12 cellular contexts compared by ENCODE assay signal in the genomic region with DNA sequence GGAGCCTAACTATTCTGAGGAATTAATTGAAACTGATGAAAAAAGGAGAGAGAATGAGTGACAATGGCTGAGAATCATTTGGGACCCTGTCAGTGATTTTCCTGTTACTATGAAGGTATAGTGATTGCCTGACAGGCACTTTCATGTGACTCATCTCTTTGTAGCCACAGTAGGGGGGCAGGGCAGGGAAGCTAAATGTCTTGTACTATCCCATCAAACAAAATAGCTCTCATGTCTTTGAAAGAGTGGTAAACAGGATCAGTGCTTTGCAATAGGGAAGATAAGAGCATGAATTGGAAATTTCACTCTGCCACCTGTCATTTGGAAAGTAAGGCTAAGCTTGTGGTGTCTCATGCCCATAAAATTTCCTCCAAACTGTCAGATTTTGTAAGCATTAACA.
DNase-seq lines count a peak whose midpoint lies in the region; ATAC-seq, FAIRE-seq and TF ChIP-seq lines count a peak whose summit lies in the region.
"Had no signal": no experiment of that assay in that cellular context is flagged by ENCODE, and none has a peak within 500 bp of the region (broad histone marks: within the 10 kb centered on the region; RNA-seq: fewer than 3 reads in every experiment).

No MANE protein-coding gene starts in this region.

- peak; percentile 67 for DNase-seq in EH (ENCODE audit: low read depth)
- peak; percentile 74 for DNase-seq in M059J (ENCODE audit: low read depth)
- peak; percentile 38 for DNase-seq in activated CD8-positive, alpha-beta T cell treated with anti-CD3 and anti-CD28 coated beads, Interleukin-2, amount 10 ng/mL, durations not matched to agents 7 days and 5 days
- no peak for DNase-seq in keratinocyte (ENCODE audit: low read depth, low spot score)
- no peak for DNase-seq in dedifferentiated amniotic fluid mesenchymal stem cell (ENCODE audit: extremely low spot score)
- no peak for DNase-seq in HAP-1 (ENCODE audit: low spot score in 2 of 2)
- DNase-seq: activated gamma-delta T cell treated with Interleukin-2 at 50 U/mL for 16 hours, NCI-H187 treated with DMSO at 0.1 percent for 48 hours, psoas muscle had no signal

- H3K9me1 ChIP-seq in keratinocyte (ENCODE audit: control insufficient read depth, extremely low read depth, insufficient read depth, low read length): no peaks in the 10 kb centered on the region

- H3K79me2 ChIP-seq in keratinocyte (ENCODE audit: control insufficient read depth, insufficient read depth, low read length): no peaks in the 10 kb centered on the region

- H3K36me3 ChIP-seq in keratinocyte (ENCODE audit: control insufficient read depth in 2 of 2, extremely low read depth in 1 of 2, insufficient read depth in 2 of 2, low read length in 2 of 2) (peaks cover 15 to 42% of the 10 kb centered on the region in 2 experiments), HAP-1 (replicated peaks) (0 out of 2 replicates have a peak, but pooled peaks cover 2% of the 10 kb centered on the region)

- POLR2A ChIA-PET in activated CD8-positive, alpha-beta T cell treated with anti-CD3 and anti-CD28 coated beads, Interleukin-2, amount 10 ng/mL, durations not matched to agents 7 days and 5 days (lab: Charles Lee): no interaction called here

- no peak overlapping the region for H3K9ac ChIP-seq in keratinocyte (ENCODE audit: control insufficient read depth, extremely low read depth, insufficient read depth, low read length)

- no peaks in the 10 kb centered on the region for H3K27me3 Mint-ChIP-seq in activated CD8-positive, alpha-beta T cell treated with anti-CD3 and anti-CD28 coated beads, Interleukin-2, amount 10 ng/mL, durations not matched to agents 7 days and 5 days (ENCODE audit: low read depth)

- H3K9me3 ChIP-seq in keratinocyte (ENCODE audit: control insufficient read depth, low read depth, low read length) (no peaks in the 10 kb centered on the region), HAP-1 (no peaks in the 10 kb centered on the region)
- H3K9me3 ChIP-seq: psoas muscle had no signal

- no peak overlapping the region for H3K4me3 Mint-ChIP-seq in activated CD8-positive, alpha-beta T cell treated with anti-CD3 and anti-CD28 coated beads, Interleukin-2, amount 10 ng/mL, durations not matched to agents 7 days and 5 days

- no peaks in the 10 kb centered on the region for H4K20me1 ChIP-seq in keratinocyte (ENCODE audit: control insufficient read depth, extremely low read depth, insufficient read depth, low read length)

- no peak overlapping the region for H3K27ac Mint-ChIP-seq in activated CD8-positive, alpha-beta T cell treated with anti-CD3 and anti-CD28 coated beads, Interleukin-2, amount 10 ng/mL, durations not matched to agents 7 days and 5 days

- H3K4me3 ChIP-seq in keratinocyte (ENCODE audit: control insufficient read depth in 2 of 3, extremely low read depth in 1 of 3, insufficient read depth in 2 of 3, low read depth in 1 of 3, low read length in 3 of 3): no peak overlapping the region
- no peak overlapping the region for H3K4me3 ChIP-seq in HAP-1
- H3K4me3 ChIP-seq: psoas muscle had no signal

- H3K27me3 ChIP-seq in keratinocyte (ENCODE audit: control insufficient read depth, extremely low read depth, insufficient read depth, low read length) (no peaks in the 10 kb centered on the region), HAP-1 (ENCODE audit: low read depth) (no peaks in the 10 kb centered on the region)

- H2AFZ ChIP-seq in keratinocyte (ENCODE audit: control insufficient read depth, low read length): no peak overlapping the region

- no peak overlapping the region for H3K27ac ChIP-seq in keratinocyte (ENCODE audit: control insufficient read depth, insufficient read depth, low read length)
- H3K27ac ChIP-seq: psoas muscle had no signal

- H3K36me3 Mint-ChIP-seq in activated CD8-positive, alpha-beta T cell treated with anti-CD3 and anti-CD28 coated beads, Interleukin-2, amount 10 ng/mL, durations not matched to agents 7 days and 5 days (ENCODE audit: low read depth): peaks cover 77% of the 10 kb centered on the region

- H3K4me1 Mint-ChIP-seq in activated CD8-positive, alpha-beta T cell treated with anti-CD3 and anti-CD28 coated beads, Interleukin-2, amount 10 ng/mL, durations not matched to agents 7 days and 5 days (ENCODE audit: low read depth): peaks cover 21% of the 10 kb centered on the region

- peak; percentile 63 for ATAC-seq in activated CD8-positive, alpha-beta T cell treated with anti-CD3 and anti-CD28 coated beads, Interleukin-2, amount 10 ng/mL, durations not matched to agents 7 days and 5 days
- ATAC-seq in HG03175 (IDR thresholded peaks at IDR 0.05; ENCODE audit: unreplicated experiment): no peak
- ATAC-seq in GM21515 (IDR thresholded peaks at IDR 0.05; ENCODE audit: unreplicated experiment): no peak
- ATAC-seq: psoas muscle had no signal

- H3K4me2 ChIP-seq in keratinocyte (ENCODE audit: control insufficient read depth, extremely low read depth, insufficient read depth, low read depth, low read length): no peak overlapping the region

- CTCF ChIA-PET in activated CD8-positive, alpha-beta T cell treated with anti-CD3 and anti-CD28 coated beads, Interleukin-2, amount 10 ng/mL, durations not matched to agents 7 days and 5 days (lab: Charles Lee): interaction anchor here (0.7 to 1.7 kb wide), 5 partner anchors 31 to 247 kb away, joined by 3 to 5 read pairs (median 4); a partner anchor contains a TSS

- no peak for TF ChIP-seq CTCF in keratinocyte (optimal IDR thresholded peaks at IDR 0.05 in 1 of 3, IDR thresholded peaks at IDR 0.05 in 1 of 3, conservative IDR thresholded peaks at IDR 0.05 in 1 of 3; ENCODE audit: extremely low read depth in 1 of 3, insufficient read depth in 2 of 3, low read length in 3 of 3)

- dilution Hi-C loops in keratinocyte (cut with MboI; ENCODE audit: extremely low pct_ligation_motif_present, low sequenced_read_pairs): no loop called here

- H3K4me1 ChIP-seq in keratinocyte (ENCODE audit: control insufficient read depth, extremely low read depth, insufficient read depth, low read length) (peaks cover 7% of the 10 kb centered on the region), HAP-1 (peaks cover 14% of the 10 kb centered on the region)
- H3K4me1 ChIP-seq: psoas muscle had no signal

- FAIRE-seq in keratinocyte (lab: Jason Lieb, UNC): peak; percentile 69
- FAIRE-seq: G401.6 had no signal

- in situ Hi-C loops in HAP-1 (cut with MboI; ENCODE audit: low sequenced_read_pairs): no loop called here

- H3K9me3 Mint-ChIP-seq in activated CD8-positive, alpha-beta T cell treated with anti-CD3 and anti-CD28 coated beads, Interleukin-2, amount 10 ng/mL, durations not matched to agents 7 days and 5 days (ENCODE audit: insufficient read depth): no peaks in the 10 kb centered on the region

Comparison
In these comparisons a context has a peak if more than half of its experiments do, and no peak if none do; other contexts are left out.
1. DNase-seq: peak in EH (single experiment), M059J (single experiment) and activated CD8-positive, alpha-beta T cell treated with anti-CD3 and anti-CD28 coated beads, Interleukin-2, amount 10 ng/mL, durations not matched to agents 7 days and 5 days (single experiment); none in keratinocyte (single experiment), dedifferentiated amniotic fluid mesenchymal stem cell (single experiment) and HAP-1 (0 of 2).